In genomic region chrX:68536884-68537283, GRCh38 we compare ENCODE assay signal across 18 cellular contexts. TPM values are rescaled to one million over a fixed set of nuclear protein-coding genes. Genes with fewer than 3 reads are reported as not detected.
DNase-seq lines count a peak whose midpoint lies in the region; ATAC-seq, FAIRE-seq and TF ChIP-seq lines count a peak whose summit lies in the region.
"Had no signal": no experiment of that assay in that cellular context is flagged by ENCODE, and none has a peak within 500 bp of the region (broad histone marks: within the 10 kb centered on the region; RNA-seq: fewer than 3 reads in every experiment).

No MANE protein-coding gene starts in this region.

- H2BK15ac ChIP-seq in H1 (ENCODE audit: low read length), result no peak overlapping the region

- no peaks in the 10 kb centered on the region for H3K9me3 ChIP-seq in H1 (ENCODE audit: insufficient read depth in 2 of 2, low read depth in 1 of 2, low read length in 1 of 2)
- no peaks in the 10 kb centered on the region for H3K9me3 ChIP-seq in HepG2 (ENCODE audit: low read length)
- no peaks in the 10 kb centered on the region for H3K9me3 ChIP-seq in testis
- H3K9me3 ChIP-seq: BE2C had no signal

- POLR2A ChIA-PET in H1 (lab: Charles Lee; ENCODE audit: partially characterized antibody) (no interaction called here), HepG2 (lab: Yijun Ruan, JAX) (no interaction called here)

- H2BK20ac ChIP-seq in H1 (ENCODE audit: low read length), result no peak overlapping the region

- H2BK12ac ChIP-seq in H1 (ENCODE audit: low read depth, low read length), result no peak overlapping the region

- H3K4ac ChIP-seq in H1 (replicated peaks; ENCODE audit: insufficient read length, low read depth, low read length), result no peak overlapping the region

- H3K4me3 ChIP-seq in H1 (ENCODE audit: extremely low read depth in 1 of 4, insufficient read depth in 2 of 4, low read depth in 3 of 4, low read length in 4 of 4), result no peak overlapping the region
- no peak overlapping the region for H3K4me3 ChIP-seq in HepG2 (replicated peaks in 1 of 3; ENCODE audit: insufficient read depth in 1 of 3, low read depth in 2 of 3, low read length in 3 of 3)
- no peak overlapping the region for H3K4me3 ChIP-seq in testis

- no peak overlapping the region for H3K4me3 Mint-ChIP-seq in activated T-helper 2 cell treated with anti-CD3 and anti-CD28 coated beads, Interferon-gamma antibody, Interleukin-2, Interleukin-4, amounts not matched to agents 10 μg/mL and 5 μg/mL and 100 μg/mL, durations not matched to agents 14 hours and 24 hours and 36 hours (ENCODE audit: low read depth)
- H3K4me3 Mint-ChIP-seq: CD4-positive, CD25-positive, alpha-beta regulatory T cell had no signal

- no peak overlapping the region for H3K23ac ChIP-seq in H1 (ENCODE audit: insufficient read length)

- FAIRE-seq in H1 (lab: Jason Lieb, UNC), result peak; percentile 52
- no peak for FAIRE-seq in HepG2 (lab: Jason Lieb, UNC)
- FAIRE-seq: A204.1, GM12892, GM18507 had no signal

- H4K8ac ChIP-seq in H1 (ENCODE audit: extremely low read depth, insufficient read depth, low read length), result no peak overlapping the region

- no peaks in the 10 kb centered on the region for H3K23me2 ChIP-seq in H1 (ENCODE audit: low read depth, low read length)

- no peaks in the 10 kb centered on the region for H3K79me1 ChIP-seq in H1 (ENCODE audit: low read depth, low read length)

- H3K4me2 ChIP-seq in H1 (ENCODE audit: insufficient read depth in 1 of 2, low read depth in 2 of 2, low read length in 2 of 2) (no peak overlapping the region), HepG2 (ENCODE audit: low read depth, low read length) (no peak overlapping the region; the same call in 1 of the 2 replicates)

- H3K56ac ChIP-seq in H1 (replicated peaks; ENCODE audit: insufficient read length, low read depth, low read length), result no peak overlapping the region

- no peak overlapping the region for H2BK5ac ChIP-seq in H1 (ENCODE audit: low read depth, low read length)

- H3K79me2 ChIP-seq in H1 (ENCODE audit: control insufficient read depth in 1 of 2, insufficient read depth in 2 of 2, low read length in 2 of 2), result no peaks in the 10 kb centered on the region
- H3K79me2 ChIP-seq in HepG2 (ENCODE audit: insufficient read depth, low read length), result no peaks in the 10 kb centered on the region

- no peak overlapping the region for H3K9ac ChIP-seq in H1 (replicated peaks in 1 of 4; ENCODE audit: extremely low read depth in 1 of 4, low read depth in 3 of 4, low read length in 3 of 4)
- no peak overlapping the region for H3K9ac ChIP-seq in HepG2 (ENCODE audit: insufficient read depth, low read depth, low read length)

- 84% methylated on average over 2 of the region's 2 CpGs; no CpG with 5 or more reads in 1 of the 2 experiments for WGBS in H1 (ENCODE audit: extremely low coverage in 1 of 2, insufficient coverage in 1 of 2, insufficient read length in 1 of 2, insufficient replicate concordance in 2 of 2, low coverage in 1 of 2, low lambda C conversion rate in 2 of 2, missing lambda C conversion rate in 1 of 2), 2 experiments
- 38% methylated on average over 2 of the region's 2 CpGs for WGBS in HepG2 (ENCODE audit: low lambda C conversion rate)
- WGBS in testis, 2 donors, result 29 to 39% methylated on average over 2 of the region's 2 CpGs

- no peaks in the 10 kb centered on the region for H3K4me1 Mint-ChIP-seq in activated T-helper 2 cell treated with anti-CD3 and anti-CD28 coated beads, Interferon-gamma antibody, Interleukin-2, Interleukin-4, amounts not matched to agents 10 μg/mL and 5 μg/mL and 100 μg/mL, durations not matched to agents 14 hours and 24 hours and 36 hours (ENCODE audit: low read depth)
- H3K4me1 Mint-ChIP-seq: CD4-positive, CD25-positive, alpha-beta regulatory T cell had no signal

- TF ChIP-seq POLR2A in H1 (IDR thresholded peaks at IDR 0.05; ENCODE audit: control extremely low read depth in 1 of 2, low read depth in 2 of 2, low read length in 2 of 2) (no peak), HepG2 (IDR thresholded peaks at IDR 0.05; ENCODE audit: insufficient read depth in 1 of 2, low read depth in 2 of 2, low read length in 2 of 2) (no peak), testis (IDR thresholded peaks at IDR 0.05) (no peak)

- TF ChIP-seq EP300 in H1 (IDR thresholded peaks at IDR 0.05; ENCODE audit: borderline replicate concordance in 1 of 2, low read depth in 2 of 2, low read length in 2 of 2), result no peak
- no peak for TF ChIP-seq EP300 in HepG2 (IDR thresholded peaks at IDR 0.05; ENCODE audit: low read depth in 2 of 2, low read length in 2 of 2)
- TF ChIP-seq EP300 in HepG2 (CRISPR knock-in tag; IDR thresholded peaks at IDR 0.05; ENCODE audit: borderline replicate concordance), result no peak

- H4K91ac ChIP-seq in H1 (replicated peaks; ENCODE audit: insufficient read length, low read length), result no peak overlapping the region

- H2AK5ac ChIP-seq in H1 (ENCODE audit: low read depth, low read length), result no peak overlapping the region

- no peak overlapping the region for H3K27ac Mint-ChIP-seq in activated T-helper 2 cell treated with anti-CD3 and anti-CD28 coated beads, Interferon-gamma antibody, Interleukin-2, Interleukin-4, amounts not matched to agents 10 μg/mL and 5 μg/mL and 100 μg/mL, durations not matched to agents 14 hours and 24 hours and 36 hours

- no peak overlapping the region for H3K14ac ChIP-seq in H1 (ENCODE audit: insufficient read length)

- ATAC-seq in HepG2, result peak; percentile 58
- no peak for ATAC-seq in GM19467 (IDR thresholded peaks at IDR 0.05; ENCODE audit: unreplicated experiment)

- TF ChIP-seq RAD21 in H1 (IDR thresholded peaks at IDR 0.05 in 1 of 2, conservative IDR thresholded peaks at IDR 0.05 in 1 of 2; ENCODE audit: low read depth in 2 of 2, low read length in 2 of 2) (no peak), HepG2 (CRISPR knock-in tag; IDR thresholded peaks at IDR 0.05) (no peak)

- H2AFZ ChIP-seq in H1 (ENCODE audit: low read length) (no peak overlapping the region), HepG2 (ENCODE audit: low read length) (no peak overlapping the region)

- H3K27ac ChIP-seq in H1 (ENCODE audit: low read depth, low read length), result no peak overlapping the region
- H3K27ac ChIP-seq in HepG2 (ENCODE audit: extremely low read length, insufficient read depth, low read length), result peak overlapping the region; percentile 26
- H3K27ac ChIP-seq in testis, result no peak overlapping the region

- intact Hi-C loops in HepG2 (cut with micrococcal nuclease; ENCODE audit: unreplicated experiment) (no loop called here), testis (cut with DNase I; ENCODE audit: low total_unique reads) (no loop called here)
- intact Hi-C loops in activated T-helper 2 cell treated with anti-CD3 and anti-CD28 coated beads, Interferon-gamma antibody, Interleukin-2, Interleukin-4, amounts not matched to agents 10 μg/mL and 5 μg/mL and 100 μg/mL, durations not matched to agents 14 hours and 24 hours and 36 hours (cut with micrococcal nuclease), result no loop called here

- H3K36me3 ChIP-seq in H1 (ENCODE audit: control insufficient read depth in 2 of 4, insufficient read depth in 4 of 4, low read length in 3 of 4), result peaks cover 0 to 12% (median 4%) of the 10 kb centered on the region in 4 experiments; a peak in 4 of 8 replicates
- H3K36me3 ChIP-seq in HepG2 (replicated peaks in 1 of 2; ENCODE audit: control insufficient read depth in 1 of 2, insufficient read depth in 2 of 2, low read length in 2 of 2), result peaks cover 1 to 10% of the 10 kb centered on the region in 2 experiments; a peak in 2 of 5 replicates
- no peaks in the 10 kb centered on the region for H3K36me3 ChIP-seq in testis (ENCODE audit: low read depth, missing control alignments)

- no peaks in the 10 kb centered on the region for H3K27me3 Mint-ChIP-seq in activated T-helper 2 cell treated with anti-CD3 and anti-CD28 coated beads, Interferon-gamma antibody, Interleukin-2, Interleukin-4, amounts not matched to agents 10 μg/mL and 5 μg/mL and 100 μg/mL, durations not matched to agents 14 hours and 24 hours and 36 hours (ENCODE audit: low read depth)
- H3K27me3 Mint-ChIP-seq: CD4-positive, CD25-positive, alpha-beta regulatory T cell had no signal

- H3K27me3 ChIP-seq in H1 (replicated peaks in 1 of 4; ENCODE audit: control insufficient read depth in 3 of 4, extremely low read depth in 1 of 4, insufficient read depth in 3 of 4, low read length in 3 of 4), result no peaks in the 10 kb centered on the region
- H3K27me3 ChIP-seq in HepG2 (ENCODE audit: control insufficient read depth in 1 of 2, insufficient read depth in 2 of 2, low read length in 2 of 2), result no peaks in the 10 kb centered on the region
- no peaks in the 10 kb centered on the region for H3K27me3 ChIP-seq in testis
- H3K27me3 ChIP-seq: BE2C had no signal

- DNase-seq in COLO829 (ENCODE audit: low spot score) (peak; percentile 3), H1 (ENCODE audit: low read depth in 1 of 2, low spot score in 2 of 2) (no peak), HepG2 (ENCODE audit: low spot score) (no peak), testis (peak; percentile 14), NCI-H2227 (lab: John Stamatoyannopoulos, UW; ENCODE audit: unreplicated experiment) (no peak)
- DNase-seq in activated T-helper 2 cell treated with anti-CD3 and anti-CD28 coated beads, Interferon-gamma antibody, Interleukin-2, Interleukin-4, amounts not matched to agents 10 μg/mL and 5 μg/mL and 100 μg/mL, durations not matched to agents 14 hours and 24 hours and 36 hours (ENCODE audit: low spot score), result no peak
- DNase-seq: ACHN; BE2C; C1 segment of cervical spinal cord; CD4-positive, CD25-positive, alpha-beta regulatory T cell; DMS153; DMS79; GDM1; HCEC 1CT had no signal

- in situ Hi-C loops in HepG2 (cut with HindIII; ENCODE audit: extremely low pct_ligation_motif_present, low pct_unique_long_range_greater_than_20kb), result no loop called here

- no peak overlapping the region for H4K5ac ChIP-seq in H1 (ENCODE audit: insufficient read length, low read depth, low read length)

- H3K4me1 ChIP-seq in H1 (replicated peaks in 1 of 4; ENCODE audit: control insufficient read depth in 3 of 4, insufficient read depth in 4 of 4, low read length in 3 of 4) (no peaks in the 10 kb centered on the region), HepG2 (ENCODE audit: insufficient read depth, low read length) (peaks cover 19% of the 10 kb centered on the region), testis (no peaks in the 10 kb centered on the region)
- H3K4me1 ChIP-seq: BE2C had no signal

- H3K36me3 Mint-ChIP-seq in activated T-helper 2 cell treated with anti-CD3 and anti-CD28 coated beads, Interferon-gamma antibody, Interleukin-2, Interleukin-4, amounts not matched to agents 10 μg/mL and 5 μg/mL and 100 μg/mL, durations not matched to agents 14 hours and 24 hours and 36 hours (ENCODE audit: low read depth), result peaks cover 26% of the 10 kb centered on the region

- CTCF ChIA-PET in H1 (lab: Charles Lee; ENCODE audit: partially characterized antibody), result interaction anchor here (2.8 kb wide), 1 partner anchor 174 kb away, joined by 9 read pairs; no protein-coding TSS in a partner anchor
- CTCF ChIA-PET in HepG2 (lab: Yijun Ruan, JAX; ENCODE audit: low intra/inter-chr PET ratio, low total read pairs), result no interaction called here

- TF ChIP-seq CTCF in H1 (IDR thresholded peaks at IDR 0.05; ENCODE audit: control extremely low read depth in 1 of 3, insufficient read depth in 1 of 3, low read depth in 1 of 3, low read length in 3 of 3) (no peak), HepG2 (CRISPR knock-in tag; IDR thresholded peaks at IDR 0.05) (no peak), testis (IDR thresholded peaks at IDR 0.05) (no peak)

- H2BK120ac ChIP-seq in H1 (replicated peaks; ENCODE audit: low read depth, low read length), result no peak overlapping the region

- BruUV-seq in HepG2 (replicated peaks; lab: Mats Ljungman, UMichigan), result no TSS peak

- H3K9me3 Mint-ChIP-seq in activated T-helper 2 cell treated with anti-CD3 and anti-CD28 coated beads, Interferon-gamma antibody, Interleukin-2, Interleukin-4, amounts not matched to agents 10 μg/mL and 5 μg/mL and 100 μg/mL, durations not matched to agents 14 hours and 24 hours and 36 hours, result peaks cover 4% of the 10 kb centered on the region

- no peak overlapping the region for H3K18ac ChIP-seq in H1 (ENCODE audit: extremely low read depth, low read length)

- no peaks in the 10 kb centered on the region for H4K20me1 ChIP-seq in H1 (replicated peaks in 1 of 2; ENCODE audit: control insufficient read depth in 1 of 2, insufficient read depth in 2 of 2, low read length in 2 of 2)
- no peaks in the 10 kb centered on the region for H4K20me1 ChIP-seq in HepG2 (ENCODE audit: insufficient read depth, low read length)

RNA-seq across cellular contexts. Expression of gene YIPF6, which starts 38.0 kb away (rescaled TPM):
- total RNA-seq in H1 (2021; fragmentation: NEBNext Ultra II Directional; extraction: Animal tissue kit (Norgen Biotek cat#: 25700)), result 34.1 and 37.5 TPM in 2 replicates
- 11.4 and 16.9 TPM in 2 replicates for polyA plus RNA-seq in H1 (2011; rRNA removed)
- polyA plus RNA-seq in H1 (2011; cell fraction: cytosol; rRNA removed), result 17.4 TPM
- polyA plus RNA-seq in H1 (2011; cell fraction: nucleus; rRNA removed), result 6.1 TPM
- 12.1 to 22.6 TPM (median 13.5 TPM) in 4 replicates for polyA plus RNA-seq in H1 (2012, experiment 1 of 2)
- polyA plus RNA-seq in H1 (2012, experiment 2 of 2), result 1.8 TPM
- 17.7 TPM for polyA plus RNA-seq in H1 (2013, experiment 1 of 2)
- 21.0 TPM for polyA plus RNA-seq in H1 (2013, experiment 2 of 2)
- polyA minus RNA-seq in H1 (2011; rRNA and poly(A)+ RNA removed), result 20.0 and 22.9 TPM in 2 replicates
- polyA minus RNA-seq in H1 (2011; cell fraction: cytosol; rRNA and poly(A)+ RNA removed), result 11.4 TPM
- polyA minus RNA-seq in H1 (2011; cell fraction: nucleus; rRNA and poly(A)+ RNA removed), result 14.5 TPM
- 36.7 and 43.6 TPM in 2 replicates for total RNA-seq in HepG2 (2016; rRNA removed; fragmentation: Illumina TruSeq; extraction: Trizol)
- 18.9 and 19.9 TPM in 2 replicates for total RNA-seq in HepG2 (2016; cell fraction: cytosol; rRNA removed; fragmentation: Illumina TruSeq; extraction: Trizol; ENCODE audit: low read depth)
- 38.7 and 43.0 TPM in 2 replicates for total RNA-seq in HepG2 (2016; cell fraction: insoluble cytoplasmic fraction; rRNA removed; fragmentation: Illumina TruSeq; extraction: Trizol)
- 17.0 and 24.1 TPM in 2 replicates for total RNA-seq in HepG2 (2016; cell fraction: membrane; rRNA removed; fragmentation: Illumina TruSeq; extraction: Trizol)
- total RNA-seq in HepG2 (2016; cell fraction: nucleus; rRNA removed; fragmentation: Illumina TruSeq; extraction: Trizol), result 37.3 and 42.4 TPM in 2 replicates
- polyA plus RNA-seq in HepG2 (2011; rRNA removed), result 28.5 and 37.8 TPM in 2 replicates
- polyA plus RNA-seq in HepG2 (2011; cell fraction: cytosol; rRNA removed), result 18.2 and 24.7 TPM in 2 replicates
- 7.8 and 12.2 TPM in 2 replicates for polyA plus RNA-seq in HepG2 (2011; cell fraction: nucleus; rRNA removed)
- polyA plus RNA-seq in HepG2 (2012), result 25.2 and 32.7 TPM in 2 replicates
- polyA plus RNA-seq in HepG2 (2016; cell fraction: cytosol; fragmentation: Illumina TruSeq; extraction: Trizol; ENCODE audit: low read depth), result 9.9 and 11.2 TPM in 2 replicates
- 20.1 and 23.7 TPM in 2 replicates for polyA plus RNA-seq in HepG2 (2016; cell fraction: insoluble cytoplasmic fraction; fragmentation: Illumina TruSeq; extraction: Trizol; ENCODE audit: low read depth)
- polyA plus RNA-seq in HepG2 (2016; cell fraction: membrane; fragmentation: Illumina TruSeq; extraction: Trizol; ENCODE audit: low read depth), result 11.4 and 12.1 TPM in 2 replicates
- polyA plus RNA-seq in HepG2 (2016; cell fraction: nucleus; fragmentation: Illumina TruSeq; extraction: Trizol; ENCODE audit: insufficient read depth, low read depth), result 35.5 and 36.8 TPM in 2 replicates
- 30.2 and 47.3 TPM in 2 replicates for polyA minus RNA-seq in HepG2 (2011; rRNA and poly(A)+ RNA removed; ENCODE audit: low replicate concordance)
- polyA minus RNA-seq in HepG2 (2011; cell fraction: cytosol; rRNA and poly(A)+ RNA removed), result 18.5 and 19.6 TPM in 2 replicates
- 27.2 and 27.5 TPM in 2 replicates for polyA minus RNA-seq in HepG2 (2011; cell fraction: nucleus; rRNA and poly(A)+ RNA removed)
- 10 to 100 TPM; 30.5 to 35.7 TPM for total RNA-seq in testis
- polyA plus RNA-seq in testis (ENCODE audit: insufficient read depth, low read depth, low replicate concordance), result 16.2 TPM
- 26.2 and 29.8 TPM in 2 replicates for total RNA-seq in activated T-helper 2 cell treated with anti-CD3 and anti-CD28 coated beads, Interferon-gamma antibody, Interleukin-2, Interleukin-4, amounts not matched to agents 10 μg/mL and 5 μg/mL and 100 μg/mL, durations not matched to agents 14 hours and 24 hours and 36 hours

Comparison
In these comparisons a context has a peak if more than half of its experiments do, and no peak if none do; other contexts are left out.
1. DNase-seq: peak in COLO829 (single experiment) and testis (single experiment); none in H1 (0 of 2), HepG2 (single experiment), activated T-helper 2 cell treated with anti-CD3 and anti-CD28 coated beads, Interferon-gamma antibody, Interleukin-2, Interleukin-4, amounts not matched to agents 10 μg/mL and 5 μg/mL and 100 μg/mL, durations not matched to agents 14 hours and 24 hours and 36 hours (single experiment) and NCI-H2227 (single experiment).